20 cellular contexts compared by ENCODE assay signal in genomic region chrX:130144509-130144908, GRCh38. TPM values are rescaled to one million over a fixed set of nuclear protein-coding genes. Genes with fewer than 3 reads are reported as not detected.
DNase-seq lines count a peak whose midpoint lies in the region; ATAC-seq and TF ChIP-seq lines count a peak whose summit lies in the region.
"Had no signal": no experiment of that assay in that cellular context is flagged by ENCODE, and none has a peak within 500 bp of the region (broad histone marks: within the 10 kb centered on the region; RNA-seq: fewer than 3 reads in every experiment).

No MANE protein-coding gene starts in this region.

- DNase-seq in AG04450 (ENCODE audit: low read depth, low spot score) = no peak
- DNase-seq in OCI-LY7 (ENCODE audit: low spot score) = no peak
- DNase-seq in effector memory CD8-positive, alpha-beta T cell = no peak
- DNase-seq in lower lobe of right lung = no peak
- no peak for DNase-seq in stimulated activated CD4-positive, alpha-beta T cell treated with anti-CD3 and anti-CD28 coated beads, Interleukin-12 subunit alpha, Interleukin-12 subunit beta, amount 100 ng/mL, for 4 hours
- DNase-seq in esophagus squamous epithelium (lab: John Stamatoyannopoulos, UW) = no peak
- DNase-seq: ACHN; activated effector memory CD4-positive, alpha-beta T cell treated with Interleukin-2 at 50 U/mL for 16 hours; H9; NCI-H1105 treated with DMSO at 0.1 percent for 48 hours; NCI-H345; ovary; stimulated activated naive CD4-positive, alpha-beta T cell had no signal

- 86 to 91% methylated on average over 3 of the region's 3 CpGs for WGBS in esophagus squamous epithelium, 2 donors

- no peak overlapping the region for H3K4me2 ChIP-seq in OCI-LY7 (ENCODE audit: low read length)

- H3K79me2 ChIP-seq in OCI-LY7 (ENCODE audit: insufficient read depth, low read depth, low read length) = no peaks in the 10 kb centered on the region

- CTCF ChIA-PET in AG04450 (lab: Charles Lee) (interaction anchor here (1.0 kb wide), 1 partner anchor 24 kb away, joined by 3 read pairs; no protein-coding TSS in a partner anchor), OCI-LY7 (lab: Charles Lee; ENCODE audit: unreplicated experiment) (interaction anchor here (1.1 kb wide), 1 partner anchor 60 kb away, joined by 3 read pairs; no protein-coding TSS in a partner anchor)

- TSS peak; percentile 37 for BruUV-seq in OCI-LY7 (replicated peaks; lab: Mats Ljungman, UMichigan)

- H3K4me3 Mint-ChIP-seq in effector memory CD8-positive, alpha-beta T cell = no peak overlapping the region
- H3K4me3 Mint-ChIP-seq: H9, type B pancreatic cell, WTC11 had no signal

- TF ChIP-seq POLR2A in esophagus squamous epithelium (IDR thresholded peaks at IDR 0.05) = no peak

- no peaks in the 10 kb centered on the region for H3K27me3 Mint-ChIP-seq in effector memory CD8-positive, alpha-beta T cell
- H3K27me3 Mint-ChIP-seq: type B pancreatic cell had no signal

- H4K20me1 ChIP-seq in OCI-LY7 (ENCODE audit: insufficient read depth, low read length) = no peaks in the 10 kb centered on the region

- H3K9me2 ChIP-seq in OCI-LY7 (ENCODE audit: insufficient read depth, low read length) = no peaks in the 10 kb centered on the region

- no peaks in the 10 kb centered on the region for H3K4me1 Mint-ChIP-seq in effector memory CD8-positive, alpha-beta T cell (ENCODE audit: low read depth in 2 of 2)

- no peak overlapping the region for H3K27ac ChIP-seq in AG04450 (ENCODE audit: low read depth, low read length)
- H3K27ac ChIP-seq in OCI-LY7 (ENCODE audit: low read depth, low read length, poor library complexity, severe bottlenecking) = no peak overlapping the region
- H3K27ac ChIP-seq in lower lobe of right lung = no peak overlapping the region
- H3K27ac ChIP-seq in esophagus squamous epithelium = no peak overlapping the region
- H3K27ac ChIP-seq: ascending aorta, ovary, skin epidermis had no signal

- no peak overlapping the region for H3K4me3 ChIP-seq in AG04450 (ENCODE audit: low read depth, low read length)
- no peak overlapping the region for H3K4me3 ChIP-seq in OCI-LY7 (ENCODE audit: low read depth, low read length, poor library complexity, severe bottlenecking)
- H3K4me3 ChIP-seq in lower lobe of right lung = no peak overlapping the region
- no peak overlapping the region for H3K4me3 ChIP-seq in esophagus squamous epithelium
- H3K4me3 ChIP-seq: ascending aorta, ovary, skin epidermis had no signal

- TF ChIP-seq CTCF in AG04450 (IDR thresholded peaks at IDR 0.05; ENCODE audit: low read depth, low read length) (peak; percentile 24), GM12872 (IDR thresholded peaks at IDR 0.05; ENCODE audit: insufficient read depth, low read depth, low read length) (0 out of 3 replicates have a peak, but pooled peaks have one; percentile 8), OCI-LY7 (conservative IDR thresholded peaks at IDR 0.05; ENCODE audit: low read length) (peak; percentile 46), lower lobe of right lung (IDR thresholded peaks at IDR 0.05) (no peak), esophagus squamous epithelium (IDR thresholded peaks at IDR 0.05) (no peak)

- no peak overlapping the region for H2AFZ ChIP-seq in OCI-LY7 (ENCODE audit: low read length)

- peaks cover 31% of the 10 kb centered on the region for H3K36me3 Mint-ChIP-seq in effector memory CD8-positive, alpha-beta T cell (ENCODE audit: insufficient read depth)

- H3K27me3 ChIP-seq in AG04450 (ENCODE audit: control insufficient read depth, insufficient read depth, low read length) (no peaks in the 10 kb centered on the region), lower lobe of right lung (ENCODE audit: low read depth) (no peaks in the 10 kb centered on the region), esophagus squamous epithelium (no peaks in the 10 kb centered on the region)
- H3K27me3 ChIP-seq: ascending aorta, ovary had no signal

- intact Hi-C loops in OCI-LY7 (cut with micrococcal nuclease; ENCODE audit: unreplicated experiment) = no loop called here
- intact Hi-C loops in lower lobe of right lung (cut with DNase I) = no loop called here
- intact Hi-C loops in esophagus squamous epithelium (cut with DNase I) = no loop called here

- peak overlapping the region; percentile 24 to 80 for H3K27ac Mint-ChIP-seq in effector memory CD8-positive, alpha-beta T cell
- H3K27ac Mint-ChIP-seq: H9, type B pancreatic cell, WTC11 had no signal

- peaks cover 77% of the 10 kb centered on the region for H3K36me3 ChIP-seq in OCI-LY7 (ENCODE audit: insufficient read depth, low read length)
- peaks cover 28% of the 10 kb centered on the region for H3K36me3 ChIP-seq in lower lobe of right lung
- H3K36me3 ChIP-seq in esophagus squamous epithelium = peaks cover 0 to 83% (median 0%) of the 10 kb centered on the region in 3 donors
- H3K36me3 ChIP-seq: ovary had no signal

- POLR2A ChIA-PET in AG04450 (lab: Yijun Ruan, JAX) = no interaction called here
- POLR2A ChIA-PET in OCI-LY7 (lab: Charles Lee) = no interaction called here

- ATAC-seq in effector memory CD8-positive, alpha-beta T cell (replicated peaks) = no peak
- no peak for ATAC-seq in lower lobe of right lung
- no peak for ATAC-seq in GM21786 (IDR thresholded peaks at IDR 0.05; ENCODE audit: unreplicated experiment)
- ATAC-seq: WTC11 had no signal

- H3K4me1 ChIP-seq in OCI-LY7 (ENCODE audit: insufficient read depth, low read length, poor library complexity, severe bottlenecking) (no peaks in the 10 kb centered on the region), lower lobe of right lung (no peaks in the 10 kb centered on the region), esophagus squamous epithelium (no peaks in the 10 kb centered on the region)
- H3K4me1 ChIP-seq: ascending aorta had no signal

- H3K9me3 Mint-ChIP-seq in effector memory CD8-positive, alpha-beta T cell = no peaks in the 10 kb centered on the region
- H3K9me3 Mint-ChIP-seq: WTC11 had no signal

- H3K9me3 ChIP-seq in AG04450 (ENCODE audit: control insufficient read depth, insufficient read depth, low read length) (no peaks in the 10 kb centered on the region), OCI-LY7 (ENCODE audit: low read length) (no peaks in the 10 kb centered on the region), lower lobe of right lung (no peaks in the 10 kb centered on the region), esophagus squamous epithelium (no peaks in the 10 kb centered on the region)
- H3K9me3 ChIP-seq: ascending aorta, ovary had no signal

RNA-seq across cellular contexts. Expression of gene AIFM1, which starts 21.1 kb away (rescaled TPM):
- 31.1 and 39.3 TPM in 2 replicates for polyA plus RNA-seq in AG04450 (2011; rRNA removed)
- 20.4 and 20.9 TPM in 2 replicates for polyA minus RNA-seq in AG04450 (2011; rRNA and poly(A)+ RNA removed)
- 23.1 and 28.8 TPM in 2 replicates for total RNA-seq in OCI-LY7 (2014; rRNA removed; shearing (Covaris generic))
- total RNA-seq in OCI-LY7 (2022) (39.4 and 45.7 TPM in 2 replicates), lower lobe of right lung (23.1 TPM), esophagus squamous epithelium (10 to 100 TPM; 10.9 to 23.1 (median 17.0) TPM)

RNA-seq across cellular contexts. Expression of gene RAB33A, which starts 27.3 kb away (rescaled TPM):
- polyA plus RNA-seq in AG04450 (2011; rRNA removed) = 3.6 TPM in 2 replicates
- polyA minus RNA-seq in AG04450 (2011; rRNA and poly(A)+ RNA removed) = 2.4 and 3.2 TPM in 2 replicates
- 0.28 and 0.92 TPM in 2 replicates for total RNA-seq in OCI-LY7 (2014; rRNA removed; shearing (Covaris generic))
- total RNA-seq in OCI-LY7 (2022) (0.68 and 2.1 TPM in 2 replicates), lower lobe of right lung (0.59 TPM), esophagus squamous epithelium (under 1 TPM in 1 of 4 donors, not detected in 3; 0.38 TPM)
- polyA plus RNA-seq: keratinocyte had no signal

RNA-seq across cellular contexts. Expression of gene ELF4, which starts 34.2 kb away (rescaled TPM):
- polyA plus RNA-seq in AG04450 (2011; rRNA removed) = 17.7 and 18.3 TPM in 2 replicates
- polyA minus RNA-seq in AG04450 (2011; rRNA and poly(A)+ RNA removed) = 23.8 and 31.3 TPM in 2 replicates
- total RNA-seq in OCI-LY7 (2014; rRNA removed; shearing (Covaris generic)) = 13.4 and 15.0 TPM in 2 replicates
- 24.9 and 27.3 TPM in 2 replicates for total RNA-seq in OCI-LY7 (2022)
- 24.1 TPM for total RNA-seq in lower lobe of right lung
- 10 to 100 TPM in 3 of 4 donors, 1 to 10 TPM in 1; 9.2 to 14.1 (median 12.5) TPM for total RNA-seq in esophagus squamous epithelium

Comparison
In these comparisons a context has a peak if more than half of its experiments do, and no peak if none do; other contexts are left out.
1. CTCF ChIP-seq: peak in AG04450 (single experiment), GM12872 (single experiment) and OCI-LY7 (single experiment); none in lower lobe of right lung (single experiment) and esophagus squamous epithelium (0 of 6).